ENCODE assay signal across 22 cellular contexts in genomic region chr12:22458301-22458917, GRCh38.
DNase-seq lines count a peak whose midpoint lies in the region; ATAC-seq lines count a peak whose summit lies in the region.
"Had no signal": no experiment of that assay in that cellular context is flagged by ENCODE, and none has a peak within 500 bp of the region (broad histone marks: within the 10 kb centered on the region; RNA-seq: fewer than 3 reads in every experiment).

No MANE protein-coding gene starts in this region.

- no peak for ATAC-seq in HG03439 (IDR thresholded peaks at IDR 0.05; ENCODE audit: unreplicated experiment)
- ATAC-seq: activated CD4-positive, alpha-beta T cell treated with anti-CD3 and anti-CD28 coated beads for 36 hours; activated CD8-positive, alpha-beta T cell treated with anti-CD3 and anti-CD28 coated beads, Interleukin-2, amount 10 ng/mL, durations not matched to agents 7 days and 5 days; activated T-helper 17 cell treated with anti-CD3 and anti-CD28 coated beads, Interleukin-2, amount 50 U/mL, for 72 hours; gastrocnemius medialis; stimulated activated naive CD8-positive, alpha-beta T cell treated with anti-CD3 and anti-CD28 coated beads, Interleukin-15, Interleukin-2, amounts not matched to agents 100 U/mL and 50 U/mL, for 24 hours had no signal

- peaks cover 11% of the 10 kb centered on the region for H3K4me1 ChIP-seq in endocrine pancreas (ENCODE audit: control insufficient read depth, insufficient read depth, low read length)
- H3K4me1 ChIP-seq: breast epithelium, gastrocnemius medialis had no signal

- no peaks in the 10 kb centered on the region for H3K36me3 ChIP-seq in endocrine pancreas (ENCODE audit: control insufficient read depth, insufficient read depth, low read length)
- H3K36me3 ChIP-seq: breast epithelium had no signal

- no peaks in the 10 kb centered on the region for H3K27me3 ChIP-seq in endocrine pancreas (ENCODE audit: control insufficient read depth, insufficient read depth, low read length)
- H3K27me3 ChIP-seq: breast epithelium, dorsolateral prefrontal cortex, gastrocnemius medialis had no signal

- H3K9me3 ChIP-seq in endocrine pancreas (ENCODE audit: control insufficient read depth, low read length), result no peaks in the 10 kb centered on the region
- H3K9me3 ChIP-seq: breast epithelium, gastrocnemius medialis had no signal

- peak overlapping the region; percentile 40 for H3K4me3 ChIP-seq in endocrine pancreas (ENCODE audit: control insufficient read depth, insufficient read depth, low read length)
- H3K4me3 ChIP-seq: breast epithelium, dorsolateral prefrontal cortex, gastrocnemius medialis, smooth muscle cell had no signal

- no peak overlapping the region for H3K9ac ChIP-seq in endocrine pancreas (ENCODE audit: control insufficient read depth, insufficient read depth, low read length)

- DNase-seq in NCI-H1105 treated with DMSO at 0.1 percent for 48 hours (lab: John Stamatoyannopoulos, UW) (peak; percentile 33), NCI-H1105 (lab: John Stamatoyannopoulos, UW) (no peak), DMS 273 treated with DMSO at 0.1 percent for 48 hours (lab: John Stamatoyannopoulos, UW) (peak; percentile 2), NCI-H524 treated with DMSO at 0.1 percent for 48 hours (lab: John Stamatoyannopoulos, UW) (peak; percentile 76), UCSD-AML1 (lab: John Stamatoyannopoulos, UW; ENCODE audit: unreplicated experiment) (no peak), T1000 (lab: John Stamatoyannopoulos, UW) (no peak)
- DNase-seq: activated CD4-positive, alpha-beta T cell treated with anti-CD3 and anti-CD28 coated beads for 36 hours; activated CD8-positive, alpha-beta T cell treated with anti-CD3 and anti-CD28 coated beads, Interleukin-2, amount 10 ng/mL, durations not matched to agents 7 days and 5 days; activated naive CD4-positive, alpha-beta T cell treated with anti-CD3 and anti-CD28 coated beads, Interleukin-2, amount 50 U/mL, for 16 hours; amniotic stem cell; dorsolateral prefrontal cortex; gastrocnemius medialis; KBM-7; NCI-H1092 treated with DMSO at 0.1 percent for 48 hours; NCI-H446 treated with DMSO at 0.1 percent for 48 hours; SHP77 treated with DMSO at 0.1 percent for 48 hours; stimulated activated naive CD8-positive, alpha-beta T cell treated with anti-CD3 and anti-CD28 coated beads, Interleukin-15, Interleukin-2, amounts not matched to agents 100 U/mL and 50 U/mL, for 24 hours had no signal

Comparison
In these comparisons a context has a peak if more than half of its experiments do, and no peak if none do; other contexts are left out.
1. DNase-seq: peak in NCI-H1105 treated with DMSO at 0.1 percent for 48 hours (single experiment), DMS 273 treated with DMSO at 0.1 percent for 48 hours (single experiment) and NCI-H524 treated with DMSO at 0.1 percent for 48 hours (single experiment); none in NCI-H1105 (single experiment), UCSD-AML1 (single experiment) and T1000 (single experiment).